Comparison of ENCODE assay signal across 15 cellular contexts in the genomic region with DNA sequence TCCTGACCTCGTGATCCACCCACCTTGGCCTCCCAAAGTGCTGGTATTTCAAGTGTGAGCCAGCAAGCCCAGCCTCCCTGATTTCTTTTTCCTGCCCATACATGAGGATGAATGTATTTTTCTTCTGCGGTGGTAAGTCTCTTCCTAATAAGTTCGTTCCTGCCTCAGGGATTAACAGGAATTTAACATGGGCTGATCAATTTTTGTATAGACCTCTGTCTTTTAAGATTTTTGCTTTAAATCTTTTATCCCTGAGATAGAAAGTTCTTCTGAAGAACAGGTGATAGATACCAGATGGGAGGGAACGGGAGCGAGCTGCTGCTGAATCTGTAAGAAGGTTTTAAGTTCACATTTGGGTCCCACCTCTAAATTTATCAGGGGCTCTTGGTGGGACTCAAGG. TPM values are rescaled to one million over a fixed set of nuclear protein-coding genes. Genes with fewer than 3 reads are reported as not detected.
DNase-seq lines count a peak whose midpoint lies in the region; ATAC-seq and TF ChIP-seq lines count a peak whose summit lies in the region.
"Had no signal": no experiment of that assay in that cellular context is flagged by ENCODE, and none has a peak within 500 bp of the region (broad histone marks: within the 10 kb centered on the region; RNA-seq: fewer than 3 reads in every experiment).

No MANE protein-coding gene starts in this region.

- H4K8ac ChIP-seq in mesendoderm (ENCODE audit: low read depth, low read length): no peak overlapping the region

- no peak overlapping the region for H3K4me3 ChIP-seq in CD4-positive, alpha-beta memory T cell (ENCODE audit: low read length in 2 of 2)
- no peak overlapping the region for H3K4me3 ChIP-seq in HCT116 (replicated peaks in 1 of 2; ENCODE audit: low read depth in 1 of 2, low read length in 2 of 2)
- no peak overlapping the region for H3K4me3 ChIP-seq in mesendoderm (ENCODE audit: low read length)
- H3K4me3 ChIP-seq: tibial artery had no signal

- RAD21 ChIA-PET in HCT116 (lab: Charles Lee; ENCODE audit: low non-redundant PET in 1 of 2, low total read pairs in 2 of 2, uncharacterized antibody in 2 of 2, unreplicated experiment in 2 of 2): no interaction called here

- intact Hi-C loops in CD4-positive, alpha-beta memory T cell (cut with micrococcal nuclease): no loop called here
- intact Hi-C loops in HCT116 (cut with micrococcal nuclease): no loop called here
- intact Hi-C loops in activated CD8-positive, alpha-beta T cell treated with anti-CD3 and anti-CD28 coated beads for 36 hours (cut with micrococcal nuclease): no loop called here

- peak overlapping the region in 2 of 8 donors; percentile 2 to 35 for H3K4me3 Mint-ChIP-seq in CD4-positive, alpha-beta memory T cell
- H3K4me3 Mint-ChIP-seq in activated CD8-positive, alpha-beta T cell treated with anti-CD3 and anti-CD28 coated beads for 36 hours: peak overlapping the region; percentile 100

- H2BK5ac ChIP-seq in mesendoderm (ENCODE audit: low read length): no peak overlapping the region

- CTCF ChIA-PET in CD4-positive, alpha-beta memory T cell (lab: Charles Lee; ENCODE audit: partially characterized antibody): no interaction called here
- CTCF ChIA-PET in HCT116 (lab: Charles Lee): no interaction called here
- CTCF ChIA-PET in activated CD8-positive, alpha-beta T cell treated with anti-CD3 and anti-CD28 coated beads for 36 hours (lab: Charles Lee): no interaction called here

- peaks cover 39 to 62% (median 53%) of the 10 kb centered on the region in 4 donors for H3K4me1 Mint-ChIP-seq in CD4-positive, alpha-beta memory T cell
- peaks cover 69% of the 10 kb centered on the region for H3K4me1 Mint-ChIP-seq in activated CD8-positive, alpha-beta T cell treated with anti-CD3 and anti-CD28 coated beads for 36 hours (ENCODE audit: low read depth)

- no TSS peak for BruUV-seq in HCT116 (replicated peaks; lab: Mats Ljungman, UMichigan)

- TF ChIP-seq CTCF in HCT116 (IDR thresholded peaks at IDR 0.05 in 2 of 3, conservative IDR thresholded peaks at IDR 0.05 in 1 of 3; ENCODE audit: borderline replicate concordance in 1 of 3, insufficient read depth in 1 of 3, low read depth in 2 of 3, low read length in 2 of 3): no peak
- no peak for TF ChIP-seq CTCF in activated CD8-positive, alpha-beta T cell treated with anti-CD3 and anti-CD28 coated beads for 36 hours (IDR thresholded peaks at IDR 0.05)

- no peak for ATAC-seq in HCT116
- no peak for ATAC-seq in activated CD8-positive, alpha-beta T cell treated with anti-CD3 and anti-CD28 coated beads for 36 hours
- no peak for ATAC-seq in HG02763 (IDR thresholded peaks at IDR 0.05; ENCODE audit: unreplicated experiment)
- no peak for ATAC-seq in left lobe of liver

- TF ChIP-seq POLR2A in HCT116 (IDR thresholded peaks at IDR 0.05; ENCODE audit: borderline replicate concordance, extremely low read depth, insufficient read depth, insufficient read length): no peak

- no peak overlapping the region for H3K18ac ChIP-seq in mesendoderm (ENCODE audit: low read length)

- H3K79me2 ChIP-seq in HCT116 (ENCODE audit: insufficient read depth, low read length) (peaks cover 87% of the 10 kb centered on the region), mesendoderm (ENCODE audit: control insufficient read depth, insufficient read depth, low read length) (peaks cover 87% of the 10 kb centered on the region)

- peaks cover 10% of the 10 kb centered on the region for H3K79me1 ChIP-seq in mesendoderm (ENCODE audit: low read length)

- H2AK5ac ChIP-seq in mesendoderm (ENCODE audit: low read length): no peak overlapping the region

- H3K9me2 ChIP-seq in HCT116 (ENCODE audit: insufficient read depth): no peaks in the 10 kb centered on the region

- H2AFZ ChIP-seq in HCT116 (ENCODE audit: low read depth, low read length, poor library complexity, severe bottlenecking): no peak overlapping the region

- H2BK120ac ChIP-seq in mesendoderm (ENCODE audit: low read depth, low read length): no peak overlapping the region

- peaks cover 31 to 69% of the 10 kb centered on the region in 2 donors for H3K9me3 ChIP-seq in CD4-positive, alpha-beta memory T cell (ENCODE audit: control insufficient read depth in 1 of 2, low read length in 2 of 2)
- H3K9me3 ChIP-seq in HCT116 (ENCODE audit: control insufficient read depth in 1 of 2, insufficient read depth in 1 of 2, low read depth in 1 of 2, low read length in 2 of 2): no peaks in the 10 kb centered on the region

- H3K56ac ChIP-seq in mesendoderm (ENCODE audit: low read length): no peak overlapping the region

- H3K9me3 Mint-ChIP-seq in CD4-positive, alpha-beta memory T cell: peaks cover 0 to 96% (median 82%) of the 10 kb centered on the region in 8 donors
- peaks cover 29% of the 10 kb centered on the region for H3K9me3 Mint-ChIP-seq in activated CD8-positive, alpha-beta T cell treated with anti-CD3 and anti-CD28 coated beads for 36 hours

- H3K27me3 ChIP-seq in CD4-positive, alpha-beta memory T cell (ENCODE audit: insufficient read depth, low read length): no peaks in the 10 kb centered on the region
- H3K27me3 ChIP-seq in HCT116 (ENCODE audit: insufficient read depth, low read length): no peaks in the 10 kb centered on the region
- H3K27me3 ChIP-seq in mesendoderm (ENCODE audit: insufficient read depth, low read length, poor library complexity): no peaks in the 10 kb centered on the region
- H3K27me3 ChIP-seq: tibial artery had no signal

- H2BK15ac ChIP-seq in mesendoderm (replicated peaks; ENCODE audit: low read depth): no peak overlapping the region

- no CpG with 5 or more reads among the region's 5 CpGs for WGBS in mesendoderm (ENCODE audit: extremely low coverage, insufficient coverage, low lambda C conversion rate)

- H3K9ac ChIP-seq in HCT116 (ENCODE audit: low read length) (no peak overlapping the region), mesendoderm (ENCODE audit: low read length) (peak overlapping the region; percentile 48)

- H3K23ac ChIP-seq in mesendoderm (ENCODE audit: low read length): no peak overlapping the region

- H3K36me3 Mint-ChIP-seq in CD4-positive, alpha-beta memory T cell: peaks cover 97 to 98% of the 10 kb centered on the region in 2 donors
- H3K36me3 Mint-ChIP-seq in activated CD8-positive, alpha-beta T cell treated with anti-CD3 and anti-CD28 coated beads for 36 hours (ENCODE audit: low read depth): peaks cover 98% of the 10 kb centered on the region

- H4K20me1 ChIP-seq in HCT116 (ENCODE audit: insufficient read depth): peaks cover 96% of the 10 kb centered on the region

- no peak for DNase-seq in CD4-positive, alpha-beta memory T cell
- DNase-seq in HCT116 (ENCODE audit: low read depth, low spot score): no peak
- DNase-seq in activated CD8-positive, alpha-beta T cell treated with anti-CD3 and anti-CD28 coated beads for 36 hours: no peak
- DNase-seq in mesendoderm: peak; percentile 18
- DNase-seq in NCI-H2107 treated with DMSO at 0.1 percent for 48 hours (lab: John Stamatoyannopoulos, UW; ENCODE audit: unreplicated experiment): no peak
- no peak for DNase-seq in superior temporal gyrus (ENCODE audit: extremely low spot score)
- no peak for DNase-seq in left lobe of liver (ENCODE audit: low spot score)
- DNase-seq: aorta; NCI-H1436 treated with DMSO at 0.1 percent for 48 hours; occipital lobe; OCI-M1; stimulated activated CD4-positive, alpha-beta T cell treated with anti-CD3 and anti-CD28 coated beads, Interleukin-4, amount 100 ng/mL, for 1 hour; tibial artery; WERI-Rb-1 had no signal

- H3K27ac ChIP-seq in CD4-positive, alpha-beta memory T cell (ENCODE audit: low read depth, low read length): no peak overlapping the region
- H3K27ac ChIP-seq in HCT116 (ENCODE audit: low read depth, low read length): peak overlapping the region; percentile 10; the same call in 1 of the 2 replicates
- no peak overlapping the region for H3K27ac ChIP-seq in mesendoderm (ENCODE audit: low read depth, low read length)
- H3K27ac ChIP-seq: tibial artery, WERI-Rb-1 had no signal

- POLR2A ChIA-PET in CD4-positive, alpha-beta memory T cell (lab: Charles Lee; ENCODE audit: partially characterized antibody): no interaction called here
- POLR2A ChIA-PET in HCT116 (lab: Charles Lee): no interaction called here
- POLR2A ChIA-PET in activated CD8-positive, alpha-beta T cell treated with anti-CD3 and anti-CD28 coated beads for 36 hours (lab: Charles Lee): interaction anchor here (1.0 to 1.9 kb wide), 4 partner anchors 10 to 36 kb away, joined by 4 to 22 read pairs (median 4); no protein-coding TSS in a partner anchor

- H4K5ac ChIP-seq in mesendoderm (ENCODE audit: low read length): no peak overlapping the region

- peak overlapping the region; percentile 48 to 96 (median 63) for H3K27ac Mint-ChIP-seq in CD4-positive, alpha-beta memory T cell
- peak overlapping the region; percentile 100 for H3K27ac Mint-ChIP-seq in activated CD8-positive, alpha-beta T cell treated with anti-CD3 and anti-CD28 coated beads for 36 hours

- H3K4me2 ChIP-seq in HCT116 (ENCODE audit: low read length) (peak overlapping the region; percentile 12; the same call in 1 of the 2 replicates), mesendoderm (ENCODE audit: low read length) (peak overlapping the region; percentile 25)

- peaks cover 100% of the 10 kb centered on the region for H3K36me3 ChIP-seq in CD4-positive, alpha-beta memory T cell (ENCODE audit: insufficient read depth, low read length)
- H3K36me3 ChIP-seq in HCT116 (ENCODE audit: control insufficient read depth in 1 of 2, insufficient read depth in 2 of 2, low read length in 2 of 2) (peaks cover 88 to 95% of the 10 kb centered on the region in 2 experiments), mesendoderm (ENCODE audit: control insufficient read depth, insufficient read depth, low read length) (peaks cover 75% of the 10 kb centered on the region)

- peaks cover 44% of the 10 kb centered on the region for H3K4me1 ChIP-seq in CD4-positive, alpha-beta memory T cell (ENCODE audit: insufficient read depth, low read length)
- peaks cover 48 to 88% of the 10 kb centered on the region in 2 experiments for H3K4me1 ChIP-seq in HCT116 (ENCODE audit: control insufficient read depth in 1 of 2, insufficient read depth in 2 of 2, low read length in 2 of 2)
- peaks cover 5% of the 10 kb centered on the region for H3K4me1 ChIP-seq in mesendoderm (ENCODE audit: control insufficient read depth, low read depth, low read length)

- TF ChIP-seq RAD21 in HCT116 (IDR thresholded peaks at IDR 0.05; ENCODE audit: low read depth): no peak

- no peak overlapping the region for H3K4ac ChIP-seq in mesendoderm (ENCODE audit: low read depth, low read length)

- no peaks in the 10 kb centered on the region for H3K27me3 Mint-ChIP-seq in CD4-positive, alpha-beta memory T cell
- no peaks in the 10 kb centered on the region for H3K27me3 Mint-ChIP-seq in activated CD8-positive, alpha-beta T cell treated with anti-CD3 and anti-CD28 coated beads for 36 hours

TF ChIP-seq in HCT116, 20 proteins besides CTCF, POLR2A, EP300 and RAD21 (continues in another document):
- TF ChIP-seq CEBPB (IDR thresholded peaks at IDR 0.05; ENCODE audit: low read depth) (no peak), FOSL1 (IDR thresholded peaks at IDR 0.05; ENCODE audit: low read depth) (no peak)

RNA-seq across cellular contexts. Expression of gene ZNFX1, which starts 7.0 kb away (rescaled TPM):
- total RNA-seq in CD4-positive, alpha-beta memory T cell: 10 to 100 TPM; 73.8 to 78.4 TPM
- 10 to 100 TPM; 30.8 to 88.8 TPM for polyA plus RNA-seq in CD4-positive, alpha-beta memory T cell
- total RNA-seq in HCT116 (2021; ENCODE audit: unreplicated experiment): 24.1 TPM
- 11.8 and 14.2 TPM in 2 replicates for polyA plus RNA-seq in HCT116 (2012)
- 10 to 100 TPM; 27.4 to 27.7 TPM for total RNA-seq in activated CD8-positive, alpha-beta T cell treated with anti-CD3 and anti-CD28 coated beads for 36 hours
- 6.2 TPM for polyA plus RNA-seq in mesendoderm (2013, experiment 1 of 2)
- polyA plus RNA-seq in mesendoderm (2013, experiment 2 of 2): 6.1 TPM
- 10.0 TPM for total RNA-seq in left lobe of liver
